1 cellular context compared by ENCODE assay signal in the genomic region with DNA sequence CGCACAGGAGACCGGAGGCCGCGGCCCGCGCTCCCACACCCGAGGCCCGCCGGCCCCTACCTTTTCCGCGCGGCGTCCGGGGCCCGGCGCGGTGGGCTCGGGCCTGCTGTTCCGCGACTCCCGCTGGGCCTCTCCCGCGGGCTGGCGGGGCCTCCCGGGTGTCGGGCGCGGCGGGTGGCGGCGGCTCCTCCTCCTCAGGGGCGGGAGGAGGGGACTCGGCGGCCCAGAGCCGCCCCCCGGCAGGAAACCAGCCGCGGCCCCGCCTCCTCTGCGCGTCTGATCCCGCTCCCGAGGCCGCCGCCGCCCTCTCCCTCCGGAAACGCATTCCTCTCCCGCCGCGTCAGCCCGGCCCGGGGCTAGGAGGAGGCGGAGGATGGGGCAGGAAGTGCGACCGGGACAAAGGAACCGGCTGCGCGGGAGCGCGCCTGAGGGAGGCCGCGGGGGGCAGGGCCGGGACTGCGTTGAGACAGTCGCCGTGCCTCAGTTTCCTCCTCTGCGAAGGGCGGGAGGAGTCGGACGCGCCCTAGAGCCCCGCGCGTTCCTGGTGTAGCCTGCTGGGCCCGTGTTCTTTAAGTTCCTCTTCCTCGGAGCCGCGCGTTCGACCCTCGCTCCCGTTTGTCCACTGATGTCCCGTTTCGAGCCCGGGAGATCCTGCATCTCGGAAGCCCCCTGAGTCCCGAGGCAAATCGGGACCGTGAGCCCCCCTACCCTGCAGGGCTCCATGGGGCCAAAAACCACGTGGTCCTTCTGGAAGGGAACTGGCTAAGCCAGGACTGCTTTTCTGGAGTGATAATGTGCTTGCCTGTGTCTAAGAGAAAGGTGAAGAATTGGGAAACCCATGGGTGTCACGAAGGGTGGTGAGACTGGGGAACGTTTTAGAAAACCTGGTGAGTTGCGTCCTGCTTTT.
A peak's percentile ranks its signal among the peaks of the same experiment; 100 is the strongest.
TF ChIP-seq lines count a peak whose summit lies in the region.

Gene ITGB1, minus strand, starts transcription at position 146 of the 907 bp plus-strand sequence. CDS start 22,672 bp downstream, outside the sequence.

TF ChIP-seq in SK-N-SH, 30 proteins besides CTCF, POLR2A, EP300 and RAD21 (continued from another document):
- peak; percentile 50; the same call in 1 of the 2 replicates for TF ChIP-seq REST (IDR thresholded peaks at IDR 0.05; ENCODE audit: low read depth, low read length)
- no peak for TF ChIP-seq YY1 (IDR thresholded peaks at IDR 0.05; ENCODE audit: low read depth)
- peak; percentile 68; the same call in 1 of the 2 replicates for TF ChIP-seq FOXJ3 (CRISPR knock-in tag; IDR thresholded peaks at IDR 0.05)
- TF ChIP-seq ELF1 (IDR thresholded peaks at IDR 0.05) = peak; percentile 75
- TF ChIP-seq NRF1 (IDR thresholded peaks at IDR 0.05; ENCODE audit: low read depth, low read length) = peak; percentile 34
- TF ChIP-seq GABPA (IDR thresholded peaks at IDR 0.05; ENCODE audit: low read depth) = peak; percentile 79
- TF ChIP-seq JUND (IDR thresholded peaks at IDR 0.05) = 0 out of 2 replicates have a peak, but pooled peaks have one; percentile 22
- TF ChIP-seq FOSL2 (IDR thresholded peaks at IDR 0.05; ENCODE audit: borderline replicate concordance, low read depth) = peak; percentile 58; the same call in 1 of the 2 replicates
- TF ChIP-seq, protein P1, sequence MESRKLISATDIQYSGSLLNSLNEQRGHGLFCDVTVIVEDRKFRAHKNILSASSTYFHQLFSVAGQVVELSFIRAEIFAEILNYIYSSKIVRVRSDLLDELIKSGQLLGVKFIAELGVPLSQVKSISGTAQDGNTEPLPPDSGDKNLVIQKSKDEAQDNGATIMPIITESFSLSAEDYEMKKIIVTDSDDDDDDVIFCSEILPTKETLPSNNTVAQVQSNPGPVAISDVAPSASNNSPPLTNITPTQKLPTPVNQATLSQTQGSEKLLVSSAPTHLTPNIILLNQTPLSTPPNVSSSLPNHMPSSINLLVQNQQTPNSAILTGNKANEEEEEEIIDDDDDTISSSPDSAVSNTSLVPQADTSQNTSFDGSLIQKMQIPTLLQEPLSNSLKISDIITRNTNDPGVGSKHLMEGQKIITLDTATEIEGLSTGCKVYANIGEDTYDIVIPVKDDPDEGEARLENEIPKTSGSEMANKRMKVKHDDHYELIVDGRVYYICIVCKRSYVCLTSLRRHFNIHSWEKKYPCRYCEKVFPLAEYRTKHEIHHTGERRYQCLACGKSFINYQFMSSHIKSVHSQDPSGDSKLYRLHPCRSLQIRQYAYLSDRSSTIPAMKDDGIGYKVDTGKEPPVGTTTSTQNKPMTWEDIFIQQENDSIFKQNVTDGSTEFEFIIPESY (IDR thresholded peaks at IDR 0.05; ENCODE audit: borderline replicate concordance, low read depth) = peak; percentile 68; the same call in 1 of the 2 replicates
- TF ChIP-seq TCF12 (IDR thresholded peaks at IDR 0.05) = peak; percentile 52
- no peak for TF ChIP-seq USF2 (IDR thresholded peaks at IDR 0.05; ENCODE audit: borderline replicate concordance, low read depth, low read length)
- TF ChIP-seq POLR2AphosphoS5 (IDR thresholded peaks at IDR 0.05; ENCODE audit: low read depth, low read length) = peak; percentile 84
TF ChIP-seq in SK-N-SH: peak in this region for 21.
